In genomic region chr11:124670732-124671131, GRCh38 we compare ENCODE assay signal across 14 cellular contexts. TPM values are rescaled to one million over a fixed set of nuclear protein-coding genes. Genes with fewer than 3 reads are reported as not detected.
DNase-seq lines count a peak whose midpoint lies in the region; ATAC-seq and TF ChIP-seq lines count a peak whose summit lies in the region.
"Had no signal": no experiment of that assay in that cellular context is flagged by ENCODE, and none has a peak within 500 bp of the region (broad histone marks: within the 10 kb centered on the region; RNA-seq: fewer than 3 reads in every experiment).

No MANE protein-coding gene starts in this region.

- no peak overlapping the region for H3K14ac ChIP-seq in neuronal stem cell (ENCODE audit: low read length)

- no peaks in the 10 kb centered on the region for H3K79me1 ChIP-seq in neuronal stem cell (ENCODE audit: low read depth, low read length)

- ATAC-seq in GM18868 (IDR thresholded peaks at IDR 0.05; ENCODE audit: unreplicated experiment): peak; percentile 45
- no peak for ATAC-seq in HG03442 (IDR thresholded peaks at IDR 0.05; ENCODE audit: unreplicated experiment)

- H3K4me1 Mint-ChIP-seq in activated CD4-positive, alpha-beta memory T cell treated with anti-CD3 and anti-CD28 coated beads, Interleukin-2, amount 10 ng/mL, durations not matched to agents 7 days and 5 days: peaks cover 40% of the 10 kb centered on the region
- H3K4me1 Mint-ChIP-seq in neural progenitor cell: peaks cover 20% of the 10 kb centered on the region

- H4K91ac ChIP-seq in neuronal stem cell (ENCODE audit: low read depth, low read length, poor library complexity): no peak overlapping the region

- H3K9me3 ChIP-seq in MM.1S (replicated peaks; ENCODE audit: insufficient read depth, low read length) (no peaks in the 10 kb centered on the region), neuronal stem cell (replicated peaks in 1 of 2; ENCODE audit: control insufficient read depth in 2 of 2, insufficient read depth in 1 of 2, low read depth in 1 of 2, low read length in 2 of 2) (no peaks in the 10 kb centered on the region), neural progenitor cell (ENCODE audit: low read depth) (no peaks in the 10 kb centered on the region)
- H3K9me3 ChIP-seq: left ventricle myocardium inferior, transverse colon had no signal

- no peak overlapping the region for H3K9ac ChIP-seq in MM.1S (ENCODE audit: low read length)
- no peak overlapping the region for H3K9ac ChIP-seq in neuronal stem cell (ENCODE audit: low read depth, low read length, poor library complexity)
- H3K9ac ChIP-seq in neural progenitor cell: no peak overlapping the region

- no peak overlapping the region for H4K8ac ChIP-seq in neuronal stem cell (ENCODE audit: low read depth, low read length)

- no peak overlapping the region for H3K18ac ChIP-seq in neuronal stem cell (ENCODE audit: low read length)

- no peak overlapping the region for H3K27ac Mint-ChIP-seq in activated CD4-positive, alpha-beta memory T cell treated with anti-CD3 and anti-CD28 coated beads, Interleukin-2, amount 10 ng/mL, durations not matched to agents 7 days and 5 days
- H3K27ac Mint-ChIP-seq in neural progenitor cell: no peak overlapping the region

- no peak overlapping the region for H3K4me3 Mint-ChIP-seq in activated CD4-positive, alpha-beta memory T cell treated with anti-CD3 and anti-CD28 coated beads, Interleukin-2, amount 10 ng/mL, durations not matched to agents 7 days and 5 days
- H3K4me3 Mint-ChIP-seq in neural progenitor cell: no peak overlapping the region

- 0 out of 2 replicates have a peak, but pooled peaks cover 4% of the 10 kb centered on the region for H3K79me2 ChIP-seq in MM.1S (ENCODE audit: low read length)
- no peaks in the 10 kb centered on the region for H3K79me2 ChIP-seq in neural progenitor cell (ENCODE audit: low read depth)

- H2BK120ac ChIP-seq in neuronal stem cell (ENCODE audit: low read depth, low read length): no peak overlapping the region

- H3K27me3 ChIP-seq in MM.1S (replicated peaks; ENCODE audit: insufficient read depth, low read length): no peaks in the 10 kb centered on the region
- H3K27me3 ChIP-seq in neuronal stem cell (ENCODE audit: control insufficient read depth in 3 of 3, insufficient read depth in 3 of 3, low read depth in 1 of 3, low read length in 3 of 3): peaks cover 0 to 23% (median 3%) of the 10 kb centered on the region in 3 experiments
- peaks cover 41% of the 10 kb centered on the region for H3K27me3 ChIP-seq in neural progenitor cell
- H3K27me3 ChIP-seq: transverse colon had no signal

- H3F3A ChIP-seq in MM.1S (ENCODE audit: insufficient read depth, low read length): peaks cover 17% of the 10 kb centered on the region
- peaks cover 6% of the 10 kb centered on the region for H3F3A ChIP-seq in neural progenitor cell (ENCODE audit: low read depth)

- H3K27me3 Mint-ChIP-seq in activated CD4-positive, alpha-beta memory T cell treated with anti-CD3 and anti-CD28 coated beads, Interleukin-2, amount 10 ng/mL, durations not matched to agents 7 days and 5 days: no peaks in the 10 kb centered on the region
- H3K27me3 Mint-ChIP-seq in neural progenitor cell (ENCODE audit: insufficient read depth, low read depth): peaks cover 4% of the 10 kb centered on the region

- DNase-seq in MM.1S (peak; percentile 92), neuronal stem cell (ENCODE audit: low spot score) (no peak), NCI-H1417 treated with DMSO at 0.1 percent for 48 hours (lab: John Stamatoyannopoulos, UW) (no peak), neural progenitor cell (ENCODE audit: low spot score) (no peak), NCI-H1048 (lab: John Stamatoyannopoulos, UW) (no peak)
- peak; percentile 38 for DNase-seq in activated CD4-positive, alpha-beta memory T cell treated with anti-CD3 and anti-CD28 coated beads, Interleukin-2, amount 10 ng/mL, durations not matched to agents 7 days and 5 days
- DNase-seq: activated CD8-positive, alpha-beta memory T cell treated with anti-CD3 and anti-CD28 coated beads for 24 hours; dermis blood vessel endothelial cell; left ventricle myocardium inferior; NCI-H446 treated with DMSO at 0.1 percent for 48 hours; transverse colon had no signal

- H3K4me2 ChIP-seq in MM.1S (ENCODE audit: low read depth, low read length): peak overlapping the region; percentile 47
- no peak overlapping the region for H3K4me2 ChIP-seq in neuronal stem cell (ENCODE audit: insufficient read depth, low read length, poor library complexity, severe bottlenecking)
- no peak overlapping the region for H3K4me2 ChIP-seq in neural progenitor cell

- peaks cover 3% of the 10 kb centered on the region for H3K9me3 Mint-ChIP-seq in activated CD4-positive, alpha-beta memory T cell treated with anti-CD3 and anti-CD28 coated beads, Interleukin-2, amount 10 ng/mL, durations not matched to agents 7 days and 5 days
- peaks cover 2% of the 10 kb centered on the region for H3K9me3 Mint-ChIP-seq in neural progenitor cell

- POLR2A ChIA-PET in activated CD4-positive, alpha-beta memory T cell treated with anti-CD3 and anti-CD28 coated beads, Interleukin-2, amount 10 ng/mL, durations not matched to agents 7 days and 5 days (lab: Charles Lee): interaction anchor here (0.9 to 2.8 kb wide), 4 partner anchors 48 to 284 kb away, joined by 3 to 14 read pairs (median 8); partner anchors contain the start of genes CCDC15, MSANTD2 and TBRG1

- peaks cover 34% of the 10 kb centered on the region for H3K4me1 ChIP-seq in MM.1S (ENCODE audit: low read length)
- peaks cover 0 to 2% of the 10 kb centered on the region in 2 donors for H3K4me1 ChIP-seq in neuronal stem cell (ENCODE audit: control insufficient read depth in 2 of 2, insufficient read depth in 1 of 2, low read depth in 1 of 2, low read length in 2 of 2)
- H3K4me1 ChIP-seq in neural progenitor cell: no peaks in the 10 kb centered on the region

- H2BK15ac ChIP-seq in neuronal stem cell (ENCODE audit: low read length): no peak overlapping the region

- TF ChIP-seq CTCF in MM.1S (IDR thresholded peaks at IDR 0.05; ENCODE audit: low read length): peak; percentile 18
- no peak for TF ChIP-seq CTCF in neural progenitor cell (IDR thresholded peaks at IDR 0.05)

- H3K27ac ChIP-seq in MM.1S (ENCODE audit: low read length) (peak overlapping the region; percentile 22; the same call in 1 of the 2 replicates), neuronal stem cell (replicated peaks; ENCODE audit: low read length) (no peak overlapping the region), neural progenitor cell (no peak overlapping the region)
- H3K27ac ChIP-seq: left ventricle myocardium inferior, transverse colon had no signal

- H3K36me3 Mint-ChIP-seq in activated CD4-positive, alpha-beta memory T cell treated with anti-CD3 and anti-CD28 coated beads, Interleukin-2, amount 10 ng/mL, durations not matched to agents 7 days and 5 days (ENCODE audit: low read depth): peaks cover 3% of the 10 kb centered on the region
- peaks cover 6% of the 10 kb centered on the region for H3K36me3 Mint-ChIP-seq in neural progenitor cell

- no peaks in the 10 kb centered on the region for H3K9me2 ChIP-seq in MM.1S (replicated peaks; ENCODE audit: insufficient read depth, low read length)

- H2BK5ac ChIP-seq in neuronal stem cell (ENCODE audit: low read length): no peak overlapping the region

- H3K36me3 ChIP-seq in MM.1S (replicated peaks; ENCODE audit: insufficient read depth, low read length) (no peaks in the 10 kb centered on the region), neuronal stem cell (replicated peaks in 1 of 2; ENCODE audit: control insufficient read depth in 2 of 2, insufficient read depth in 2 of 2, low read length in 2 of 2) (no peaks in the 10 kb centered on the region), neural progenitor cell (no peaks in the 10 kb centered on the region)
- H3K36me3 ChIP-seq: transverse colon had no signal

- no CpG with 5 or more reads among the region's 3 CpGs for WGBS in neuronal stem cell (ENCODE audit: extremely low coverage in 2 of 2, insufficient read length in 2 of 2, insufficient replicate concordance in 1 of 2), 2 donors

- H2AFZ ChIP-seq in MM.1S (ENCODE audit: low read length): no peak overlapping the region
- peak overlapping the region; percentile 21 for H2AFZ ChIP-seq in neuronal stem cell (ENCODE audit: low read length)
- no peak overlapping the region for H2AFZ ChIP-seq in neural progenitor cell (replicated peaks)

- H2BK12ac ChIP-seq in neuronal stem cell (ENCODE audit: low read length): no peak overlapping the region

- H3K4me3 ChIP-seq in MM.1S (ENCODE audit: low read length): no peak overlapping the region
- no peak overlapping the region for H3K4me3 ChIP-seq in neuronal stem cell (ENCODE audit: low read length in 2 of 2)
- H3K4me3 ChIP-seq in neural progenitor cell: no peak overlapping the region
- H3K4me3 ChIP-seq: left ventricle myocardium inferior, transverse colon had no signal

- no peak overlapping the region for H3K4ac ChIP-seq in neuronal stem cell (ENCODE audit: low read length)

- no peak overlapping the region for H2AK5ac ChIP-seq in neuronal stem cell (ENCODE audit: low read depth, low read length)

- CTCF ChIA-PET in activated CD4-positive, alpha-beta memory T cell treated with anti-CD3 and anti-CD28 coated beads, Interleukin-2, amount 10 ng/mL, durations not matched to agents 7 days and 5 days (lab: Charles Lee): interaction anchor here (0.7 to 4.3 kb wide), 14 partner anchors 20 to 206 kb away, joined by 3 to 72 read pairs (median 6); partner anchors contain the start of gene ESAM

- no peak overlapping the region for H3K23ac ChIP-seq in neuronal stem cell (ENCODE audit: low read depth, low read length, poor library complexity)

- H4K20me1 ChIP-seq in MM.1S (ENCODE audit: insufficient read depth, low read length) (no peaks in the 10 kb centered on the region), neural progenitor cell (ENCODE audit: low read depth) (peaks cover 5% of the 10 kb centered on the region)

RNA-seq across cellular contexts. Expression of gene SIAE, which starts 2.8 kb away (rescaled TPM):
- 1 to 10 TPM; 5.1 to 8.2 TPM for total RNA-seq in activated CD4-positive, alpha-beta memory T cell treated with anti-CD3 and anti-CD28 coated beads, Interleukin-2, amount 10 ng/mL, durations not matched to agents 7 days and 5 days
- 1.9 TPM for polyA plus RNA-seq in neuronal stem cell (2013, experiment 1 of 2)
- polyA plus RNA-seq in neuronal stem cell (2013, experiment 2 of 2): 1.9 TPM
- 3.6 and 4.9 TPM in 2 replicates for total RNA-seq in neural progenitor cell (ENCODE audit: low replicate concordance)

RNA-seq across cellular contexts. Expression of gene SPA17, which starts 3.0 kb away (rescaled TPM):
- total RNA-seq in activated CD4-positive, alpha-beta memory T cell treated with anti-CD3 and anti-CD28 coated beads, Interleukin-2, amount 10 ng/mL, durations not matched to agents 7 days and 5 days: 1 to 10 TPM; 3.4 to 3.8 TPM
- polyA plus RNA-seq in neuronal stem cell (2013, experiment 1 of 2): 64.1 TPM
- polyA plus RNA-seq in neuronal stem cell (2013, experiment 2 of 2): 64.0 TPM
- 53.3 and 67.2 TPM in 2 replicates for total RNA-seq in neural progenitor cell (ENCODE audit: low replicate concordance)

RNA-seq across cellular contexts. Expression of gene TBRG1, which starts 48.1 kb away (rescaled TPM):
- total RNA-seq in activated CD4-positive, alpha-beta memory T cell treated with anti-CD3 and anti-CD28 coated beads, Interleukin-2, amount 10 ng/mL, durations not matched to agents 7 days and 5 days: 10 to 100 TPM; 41.4 to 50.6 TPM
- polyA plus RNA-seq in neuronal stem cell (2013, experiment 1 of 2): 23.7 TPM
- 23.6 TPM for polyA plus RNA-seq in neuronal stem cell (2013, experiment 2 of 2)
- 18.9 and 20.7 TPM in 2 replicates for total RNA-seq in neural progenitor cell (ENCODE audit: low replicate concordance)

RNA-seq across cellular contexts. Expression of gene PANX3, which starts 59.5 kb away (rescaled TPM):
- total RNA-seq in activated CD4-positive, alpha-beta memory T cell treated with anti-CD3 and anti-CD28 coated beads, Interleukin-2, amount 10 ng/mL, durations not matched to agents 7 days and 5 days: not detected
- not detected for polyA plus RNA-seq in neuronal stem cell (2013, experiment 1 of 2)
- polyA plus RNA-seq in neuronal stem cell (2013, experiment 2 of 2): not detected
- not detected in 2 replicates for total RNA-seq in neural progenitor cell (ENCODE audit: low replicate concordance)
- total RNA-seq: dermis blood vessel endothelial cell, left ventricle myocardium inferior, skeletal muscle tissue had no signal

Comparison
In these comparisons a context has a peak if more than half of its experiments do, and no peak if none do; other contexts are left out.
1. DNase-seq: peak in MM.1S (single experiment) and activated CD4-positive, alpha-beta memory T cell treated with anti-CD3 and anti-CD28 coated beads, Interleukin-2, amount 10 ng/mL, durations not matched to agents 7 days and 5 days (single experiment); none in neuronal stem cell (single experiment), NCI-H1417 treated with DMSO at 0.1 percent for 48 hours (single experiment), neural progenitor cell (single experiment) and NCI-H1048 (single experiment).
2. RNA of gene SPA17, which starts 3.0 kb away (total RNA-seq): 53.3 to 67.2 TPM in neural progenitor cell; 3.4 to 3.8 TPM in activated CD4-positive, alpha-beta memory T cell treated with anti-CD3 and anti-CD28 coated beads, Interleukin-2, amount 10 ng/mL, durations not matched to agents 7 days and 5 days; every median in the first group is over 10 times any median in the second.